Comparison of ENCODE assay signal across 18 cellular contexts in genomic region chr2:198692907-198693510, GRCh38.
"Had no signal": no experiment of that assay in that cellular context is flagged by ENCODE, and none has a peak within 500 bp of the region (broad histone marks: within the 10 kb centered on the region; RNA-seq: fewer than 3 reads in every experiment).

No MANE protein-coding gene starts in this region.

- H3K36me3 Mint-ChIP-seq: activated naive CD4-positive, alpha-beta T cell treated with anti-CD3 and anti-CD28 coated beads, Interleukin-2, amount 50 U/mL, for 24 hours; natural killer cell had no signal

- H3K27ac ChIP-seq: ascending aorta, coronary artery, foreskin keratinocyte, right atrium auricular region, skin epidermis, tibial artery had no signal

- H3K36me3 ChIP-seq: ascending aorta, right atrium auricular region, tibial artery had no signal

- H3K4me3 ChIP-seq: ascending aorta, coronary artery, lung, right atrium auricular region, skin epidermis, tibial artery had no signal

- H3K9me3 ChIP-seq: ascending aorta, right atrium auricular region, tibial artery had no signal

- H3K27ac Mint-ChIP-seq: activated naive CD4-positive, alpha-beta T cell treated with anti-CD3 and anti-CD28 coated beads, Interleukin-2, amount 50 U/mL, for 24 hours; activated T-cell treated with anti-CD3 and anti-CD28 coated beads, Interleukin-2, amount 50 U/mL, for 72 hours; natural killer cell; progenitor cell of endocrine pancreas had no signal

- H3K4me1 ChIP-seq: ascending aorta, foreskin keratinocyte, right atrium auricular region, tibial artery had no signal

- H3K27me3 ChIP-seq: ascending aorta, foreskin keratinocyte, right atrium auricular region, tibial artery had no signal

- H3K9me3 Mint-ChIP-seq: activated naive CD4-positive, alpha-beta T cell treated with anti-CD3 and anti-CD28 coated beads, Interleukin-2, amount 50 U/mL, for 24 hours; activated T-cell treated with anti-CD3 and anti-CD28 coated beads, Interleukin-2, amount 50 U/mL, for 72 hours had no signal

- H3K4me1 Mint-ChIP-seq: activated naive CD4-positive, alpha-beta T cell treated with anti-CD3 and anti-CD28 coated beads, Interleukin-2, amount 50 U/mL, for 24 hours; natural killer cell had no signal

- H3K4me3 Mint-ChIP-seq: activated naive CD4-positive, alpha-beta T cell treated with anti-CD3 and anti-CD28 coated beads, Interleukin-2, amount 50 U/mL, for 24 hours; activated T-cell treated with anti-CD3 and anti-CD28 coated beads, Interleukin-2, amount 50 U/mL, for 72 hours; natural killer cell had no signal

- H3K27me3 Mint-ChIP-seq: activated naive CD4-positive, alpha-beta T cell treated with anti-CD3 and anti-CD28 coated beads, Interleukin-2, amount 50 U/mL, for 24 hours had no signal

- DNase-seq: activated CD4-positive, alpha-beta T cell treated with anti-CD3 and anti-CD28 coated beads, Interleukin-2, amount 50 U/mL, for 4 hours; activated effector memory CD4-positive, alpha-beta T cell treated with anti-CD3 and anti-CD28 coated beads, Interleukin-2, amount 50 U/mL, for 16 hours; activated T-cell treated with anti-CD3 and anti-CD28 coated beads, Interleukin-2, amount 50 U/mL, for 72 hours; foreskin keratinocyte; hippocampal formation; left colon; natural killer cell; occipital lobe; stimulated activated naive CD8-positive, alpha-beta T cell treated with anti-CD3 and anti-CD28 coated beads, Interleukin-15, Interleukin-2, amounts not matched to agents 100 U/mL and 50 U/mL, for 24 hours; substantia nigra; tibial artery had no signal

- ATAC-seq: activated T-cell treated with anti-CD3 and anti-CD28 coated beads, Interleukin-2, amount 50 U/mL, for 72 hours; foreskin keratinocyte; left colon; natural killer cell; stimulated activated naive CD8-positive, alpha-beta T cell treated with anti-CD3 and anti-CD28 coated beads, Interleukin-15, Interleukin-2, amounts not matched to agents 100 U/mL and 50 U/mL, for 24 hours had no signal
